Comparison of ENCODE assay signal across 1 cellular context in genomic region chr21:36159356-36159921, GRCh38.
A peak's percentile ranks its signal among the peaks of the same experiment; 100 is the strongest.
TF ChIP-seq lines count a peak whose summit lies in the region.

No MANE protein-coding gene starts in this region.

TF ChIP-seq in liver, 16 proteins besides CTCF, POLR2A, EP300 and RAD21 (continued from another document):
- TF ChIP-seq MAX (IDR thresholded peaks at IDR 0.05) (peak; percentile 15), RXRA (IDR thresholded peaks at IDR 0.05) (peak in 1 of 2 donors; percentile 27), HNF4A (conservative IDR thresholded peaks at IDR 0.05) (peak in 1 of 2 donors; percentile 19), NR2F2 (IDR thresholded peaks at IDR 0.05) (no peak), GABPA (IDR thresholded peaks at IDR 0.05 in 1 of 2, conservative IDR thresholded peaks at IDR 0.05 in 1 of 2) (no peak), FOXA1 (IDR thresholded peaks at IDR 0.05) (no peak), SP1 (IDR thresholded peaks at IDR 0.05) (no peak), EGR1 (IDR thresholded peaks at IDR 0.05; ENCODE audit: low read depth in 2 of 2) (no peak)
